Comparison of ENCODE assay signal across 25 cellular contexts in genomic region chr6:158557927-158558326, GRCh38. TPM values are rescaled to one million over a fixed set of nuclear protein-coding genes. Genes with fewer than 3 reads are reported as not detected.
A peak's percentile ranks its signal among the peaks of the same experiment; 100 is the strongest.
DNase-seq lines count a peak whose midpoint lies in the region; ATAC-seq and TF ChIP-seq lines count a peak whose summit lies in the region.
"Had no signal": no experiment of that assay in that cellular context is flagged by ENCODE, and none has a peak within 500 bp of the region (broad histone marks: within the 10 kb centered on the region; RNA-seq: fewer than 3 reads in every experiment).

No MANE protein-coding gene starts in this region.

- peak overlapping the region; percentile 38 for H3K4me3 Mint-ChIP-seq in activated naive CD4-positive, alpha-beta T cell treated with anti-CD3 and anti-CD28 coated beads, Interleukin-2, amount 50 U/mL, for 24 hours
- peak overlapping the region; percentile 9 for H3K4me3 Mint-ChIP-seq in T-helper 17 cell
- peak overlapping the region; percentile 5 for H3K4me3 Mint-ChIP-seq in natural killer cell treated with Interleukin-12 subunit alpha and Interleukin-12 subunit beta and Interleukin-15 and Interleukin-18, amount 100 ng/mL, for 72 hours
- H3K4me3 Mint-ChIP-seq in type B pancreatic cell: peak overlapping the region; percentile 18
- H3K4me3 Mint-ChIP-seq: central memory CD8-positive, alpha-beta T cell; stimulated activated naive CD8-positive, alpha-beta T cell treated with anti-CD3 and anti-CD28 coated beads, Interleukin-15, Interleukin-2, amounts not matched to agents 100 ng/mL and 50 ng/mL, for 24 hours had no signal

- no peaks in the 10 kb centered on the region for H3K36me3 Mint-ChIP-seq in activated naive CD4-positive, alpha-beta T cell treated with anti-CD3 and anti-CD28 coated beads, Interleukin-2, amount 50 U/mL, for 24 hours
- H3K36me3 Mint-ChIP-seq in T-helper 17 cell (ENCODE audit: low read depth): peaks cover 2% of the 10 kb centered on the region
- H3K36me3 Mint-ChIP-seq in natural killer cell treated with Interleukin-12 subunit alpha and Interleukin-12 subunit beta and Interleukin-15 and Interleukin-18, amount 100 ng/mL, for 72 hours: peaks cover 8% of the 10 kb centered on the region
- H3K36me3 Mint-ChIP-seq in type B pancreatic cell: no peaks in the 10 kb centered on the region

- no peaks in the 10 kb centered on the region for H3K27me3 Mint-ChIP-seq in activated naive CD4-positive, alpha-beta T cell treated with anti-CD3 and anti-CD28 coated beads, Interleukin-2, amount 50 U/mL, for 24 hours
- H3K27me3 Mint-ChIP-seq in T-helper 17 cell (no peaks in the 10 kb centered on the region), type B pancreatic cell (no peaks in the 10 kb centered on the region)
- peaks cover 0 to 2% of the 10 kb centered on the region in 2 donors for H3K27me3 Mint-ChIP-seq in natural killer cell treated with Interleukin-12 subunit alpha and Interleukin-12 subunit beta and Interleukin-15 and Interleukin-18, amount 100 ng/mL, for 72 hours
- H3K27me3 Mint-ChIP-seq: central memory CD8-positive, alpha-beta T cell; stimulated activated naive CD8-positive, alpha-beta T cell treated with anti-CD3 and anti-CD28 coated beads, Interleukin-15, Interleukin-2, amounts not matched to agents 100 ng/mL and 50 ng/mL, for 24 hours had no signal

- TF ChIP-seq CTCF in type B pancreatic cell (conservative IDR thresholded peaks at IDR 0.05): no peak

- H3K9me3 Mint-ChIP-seq in activated naive CD4-positive, alpha-beta T cell treated with anti-CD3 and anti-CD28 coated beads, Interleukin-2, amount 50 U/mL, for 24 hours: no peaks in the 10 kb centered on the region
- H3K9me3 Mint-ChIP-seq in natural killer cell treated with Interleukin-12 subunit alpha and Interleukin-12 subunit beta and Interleukin-15 and Interleukin-18, amount 100 ng/mL, for 72 hours: no peaks in the 10 kb centered on the region
- no peaks in the 10 kb centered on the region for H3K9me3 Mint-ChIP-seq in type B pancreatic cell
- H3K9me3 Mint-ChIP-seq: central memory CD8-positive, alpha-beta T cell; stimulated activated naive CD8-positive, alpha-beta T cell treated with anti-CD3 and anti-CD28 coated beads, Interleukin-15, Interleukin-2, amounts not matched to agents 100 ng/mL and 50 ng/mL, for 24 hours had no signal

- no peak overlapping the region for H3K27ac Mint-ChIP-seq in activated naive CD4-positive, alpha-beta T cell treated with anti-CD3 and anti-CD28 coated beads, Interleukin-2, amount 50 U/mL, for 24 hours
- H3K27ac Mint-ChIP-seq in T-helper 17 cell (no peak overlapping the region), type B pancreatic cell (peak overlapping the region; percentile 85)
- H3K27ac Mint-ChIP-seq in natural killer cell treated with Interleukin-12 subunit alpha and Interleukin-12 subunit beta and Interleukin-15 and Interleukin-18, amount 100 ng/mL, for 72 hours: peak overlapping the region in 1 of 2 donors; percentile 61
- H3K27ac Mint-ChIP-seq: stimulated activated naive CD8-positive, alpha-beta T cell treated with anti-CD3 and anti-CD28 coated beads, Interleukin-15, Interleukin-2, amounts not matched to agents 100 ng/mL and 50 ng/mL, for 24 hours had no signal

- DNase-seq in activated naive CD4-positive, alpha-beta T cell treated with Interleukin-2 at 50 U/mL for 16 hours: no peak
- DNase-seq in T-helper 17 cell (no peak), type B pancreatic cell (ENCODE audit: extremely low spot score, unreplicated experiment) (no peak), caudate nucleus (lab: John Stamatoyannopoulos, UW) (no peak), OCI-M2 (lab: John Stamatoyannopoulos, UW; ENCODE audit: unreplicated experiment) (no peak), midbrain (lab: John Stamatoyannopoulos, UW) (no peak)
- DNase-seq in natural killer cell treated with Interleukin-12 subunit alpha and Interleukin-12 subunit beta and Interleukin-15 and Interleukin-18, amount 100 ng/mL, for 72 hours (ENCODE audit: low spot score): no peak
- DNase-seq: activated naive CD4-positive, alpha-beta T cell treated with anti-CD3 and anti-CD28 coated beads, Interleukin-2, amount 50 U/mL, for 16 hours; COR-L47; dermis blood vessel endothelial cell; DMS53; H7; KBM-7; left cardiac atrium; mammary epithelial cell; NCI-H2081 treated with DMSO at 0.1 percent for 48 hours; NCI-H226; NCI-H774; SK-N-SH; WERI-Rb-1 had no signal

- H3K9me3 ChIP-seq in T-helper 17 cell (ENCODE audit: control insufficient read depth, low read length, poor library complexity, severe bottlenecking): no peaks in the 10 kb centered on the region
- H3K9me3 ChIP-seq: ascending aorta, SK-N-SH had no signal

- no peak overlapping the region for H3K27ac ChIP-seq in caudate nucleus (ENCODE audit: low read depth, low read length)
- H3K27ac ChIP-seq: ascending aorta, hepatocyte had no signal

- H3K4me1 Mint-ChIP-seq in activated naive CD4-positive, alpha-beta T cell treated with anti-CD3 and anti-CD28 coated beads, Interleukin-2, amount 50 U/mL, for 24 hours: peaks cover 20% of the 10 kb centered on the region
- H3K4me1 Mint-ChIP-seq in T-helper 17 cell (peaks cover 20% of the 10 kb centered on the region), type B pancreatic cell (ENCODE audit: unreplicated experiment) (peaks cover 42% of the 10 kb centered on the region)
- peaks cover 24 to 28% of the 10 kb centered on the region in 2 donors for H3K4me1 Mint-ChIP-seq in natural killer cell treated with Interleukin-12 subunit alpha and Interleukin-12 subunit beta and Interleukin-15 and Interleukin-18, amount 100 ng/mL, for 72 hours (ENCODE audit: low read depth in 2 of 2)

- ATAC-seq in T-helper 17 cell: no peak
- no peak for ATAC-seq in natural killer cell treated with Interleukin-12 subunit alpha and Interleukin-12 subunit beta and Interleukin-15 and Interleukin-18, amount 100 ng/mL, for 72 hours
- ATAC-seq: left cardiac atrium had no signal

RNA-seq across cellular contexts. Expression of gene TMEM181, which starts 2.0 kb away (rescaled TPM):
- total RNA-seq in T-helper 17 cell: 10 to 100 TPM; 17.6 to 20.4 TPM
- 10 to 100 TPM; 19.6 to 30.9 TPM for total RNA-seq in natural killer cell treated with Interleukin-12 subunit alpha and Interleukin-12 subunit beta and Interleukin-15 and Interleukin-18, amount 100 ng/mL, for 72 hours
- total RNA-seq in type B pancreatic cell (ENCODE audit: low replicate concordance): 26.3 and 26.5 TPM in 2 replicates
